In genomic region chr2:189276277-189276676, GRCh38 we compare ENCODE assay signal across 1 cellular context.
TF ChIP-seq lines count a peak whose summit lies in the region.

No MANE protein-coding gene starts in this region.

TF ChIP-seq in GM23338, 12 proteins besides CTCF, POLR2A, EP300 and RAD21 (continued from another document):
- no peak for TF ChIP-seq ZNF331 (CRISPR knock-in tag; IDR thresholded peaks at IDR 0.05; ENCODE audit: low read depth)
- TF ChIP-seq CREB1 (CRISPR knock-in tag; IDR thresholded peaks at IDR 0.05; ENCODE audit: low read depth), result no peak
- no peak for TF ChIP-seq REST (IDR thresholded peaks at IDR 0.05; ENCODE audit: unreplicated experiment)
- TF ChIP-seq ZNF114 (CRISPR knock-in tag; IDR thresholded peaks at IDR 0.05), result no peak
- no peak for TF ChIP-seq EZH2phosphoT487 (IDR thresholded peaks at IDR 0.05; ENCODE audit: unreplicated experiment)
